Comparison of ENCODE assay signal across 8 cellular contexts in the genomic region with DNA sequence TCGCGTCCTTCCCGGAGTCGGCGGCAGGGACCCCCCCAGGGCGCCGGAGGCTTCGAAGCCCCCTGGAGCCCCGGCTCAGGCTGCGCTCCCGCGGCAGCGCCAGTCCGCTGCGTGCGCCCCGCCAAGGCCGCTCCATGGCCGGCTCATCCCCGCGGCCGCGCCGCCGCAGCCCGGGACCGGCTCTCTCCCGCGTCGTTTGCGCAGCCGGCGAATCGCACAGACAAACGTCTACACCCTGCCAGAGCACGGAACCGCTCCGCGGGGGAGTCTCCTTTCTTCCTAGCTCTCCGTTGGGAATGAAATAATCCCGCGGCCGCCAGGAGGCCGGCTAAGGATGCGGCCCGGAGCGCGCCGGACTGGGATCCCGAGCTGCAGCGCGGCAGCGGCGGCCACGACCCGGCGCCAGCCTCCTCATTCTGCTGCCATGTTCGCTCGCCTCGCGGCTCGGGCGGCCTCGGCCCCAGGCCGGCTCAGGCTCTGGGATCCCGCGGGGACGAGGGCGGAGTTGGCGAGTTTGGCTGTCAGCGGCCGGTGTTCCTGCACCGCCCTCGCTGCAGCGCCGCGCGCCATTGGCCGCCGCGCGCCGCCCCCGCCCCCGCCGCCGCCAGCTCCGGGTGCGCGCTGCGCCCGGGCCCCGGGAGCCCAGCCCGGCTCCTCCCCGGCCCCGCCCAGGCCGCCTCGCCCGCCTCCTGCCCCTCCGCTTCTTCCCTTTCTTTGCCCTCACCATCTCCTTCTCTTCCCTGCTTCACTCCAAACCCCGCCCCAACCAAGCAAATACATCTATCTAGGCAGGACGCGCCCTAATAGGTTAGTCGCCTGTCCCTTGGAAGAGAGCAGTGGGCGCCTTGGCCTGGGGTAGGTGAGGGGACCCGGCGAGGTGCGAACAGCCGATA. TPM values are rescaled to one million over a fixed set of nuclear protein-coding genes. Genes with fewer than 3 reads are reported as not detected.
A peak's percentile ranks its signal among the peaks of the same experiment; 100 is the strongest.
DNase-seq lines count a peak whose midpoint lies in the region; ATAC-seq and TF ChIP-seq lines count a peak whose summit lies in the region.

A gene with protein sequence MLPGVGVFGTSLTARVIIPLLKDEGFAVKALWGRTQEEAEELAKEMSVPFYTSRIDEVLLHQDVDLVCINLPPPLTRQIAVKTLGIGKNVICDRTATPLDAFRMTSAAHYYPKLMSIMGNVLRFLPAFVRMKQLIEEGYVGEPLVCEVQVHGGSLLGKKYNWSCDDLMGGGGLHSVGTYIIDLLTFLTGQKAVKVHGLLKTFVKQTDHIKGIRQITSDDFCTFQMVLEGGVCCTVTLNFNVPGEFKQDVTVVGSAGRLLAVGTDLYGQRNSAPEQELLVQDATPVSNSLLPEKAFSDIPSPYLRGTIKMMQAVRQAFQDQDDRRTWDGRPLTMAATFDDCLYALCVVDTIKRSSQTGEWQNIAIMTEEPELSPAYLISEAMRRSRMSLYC (minus strand): TSS at position 479 of the 893 bp plus-strand sequence. CDS start 710 bp downstream, outside the sequence.

- H3K4me3 Mint-ChIP-seq in activated naive CD4-positive, alpha-beta T cell treated with anti-CD3 and anti-CD28 coated beads, Interleukin-2, amount 50 U/mL, for 24 hours: peak within 1 kb of the TSS; percentile 91

- DNase-seq in GF-D8 (lab: John Stamatoyannopoulos, UW) (peak; percentile 62), HAP-1 (ENCODE audit: low spot score in 2 of 2) (peak; percentile 86 to 90), MM.1S (peak; percentile 83), SK-MEL-5 (ENCODE audit: low read depth, low spot score) (peak; percentile 90), glomerular endothelial cell (ENCODE audit: extremely low read depth, low read depth, low spot score) (no peak), omental fat pad (ENCODE audit: low spot score) (peak; percentile 47), testis (peak; percentile 87)

- peak within 1 kb of the TSS; percentile 50; the same call in 1 of the 2 replicates for H3K9ac ChIP-seq in MM.1S (ENCODE audit: low read length)

- H3K36me3 ChIP-seq in HAP-1 (replicated peaks) (no peaks in the 10 kb centered on the region), MM.1S (replicated peaks; ENCODE audit: insufficient read depth, low read length) (no peaks in the 10 kb centered on the region), testis (ENCODE audit: low read depth, missing control alignments) (no peaks in the 10 kb centered on the region)

- TF ChIP-seq POLR2A in testis (IDR thresholded peaks at IDR 0.05): peak; percentile 25

- H3K4me3 ChIP-seq in HAP-1 (peak within 1 kb of the TSS; percentile 54), MM.1S (ENCODE audit: low read length) (peak within 1 kb of the TSS; percentile 85), testis (peak within 1 kb of the TSS; percentile 59 to 75)

- H3K9me3 Mint-ChIP-seq in activated naive CD4-positive, alpha-beta T cell treated with anti-CD3 and anti-CD28 coated beads, Interleukin-2, amount 50 U/mL, for 24 hours: no peaks in the 10 kb centered on the region

- H3K9me3 ChIP-seq in HAP-1 (no peaks in the 10 kb centered on the region), MM.1S (replicated peaks; ENCODE audit: insufficient read depth, low read length) (no peaks in the 10 kb centered on the region), testis (no peaks in the 10 kb centered on the region)

- intact Hi-C loops in testis (cut with DNase I; ENCODE audit: low total_unique reads): no loop called here

- peaks cover 34% of the 10 kb centered on the region for H3K4me1 Mint-ChIP-seq in activated naive CD4-positive, alpha-beta T cell treated with anti-CD3 and anti-CD28 coated beads, Interleukin-2, amount 50 U/mL, for 24 hours

- ATAC-seq in omental fat pad (ENCODE audit: low FRiP score): peak; percentile 85

- no peaks in the 10 kb centered on the region for H3K36me3 Mint-ChIP-seq in activated naive CD4-positive, alpha-beta T cell treated with anti-CD3 and anti-CD28 coated beads, Interleukin-2, amount 50 U/mL, for 24 hours

- H3K9me2 ChIP-seq in MM.1S (replicated peaks; ENCODE audit: insufficient read depth, low read length): no peaks in the 10 kb centered on the region

- peak within 1 kb of the TSS; percentile 100 for H3K4me2 ChIP-seq in MM.1S (ENCODE audit: low read depth, low read length)

- H4K20me1 ChIP-seq in MM.1S (ENCODE audit: insufficient read depth, low read length): no peaks in the 10 kb centered on the region

- no peaks in the 10 kb centered on the region for H3K79me2 ChIP-seq in MM.1S (ENCODE audit: low read length)

- H3K27ac Mint-ChIP-seq in activated naive CD4-positive, alpha-beta T cell treated with anti-CD3 and anti-CD28 coated beads, Interleukin-2, amount 50 U/mL, for 24 hours: peak within 1 kb of the TSS; percentile 84

- in situ Hi-C loops in HAP-1 (cut with MboI; ENCODE audit: low sequenced_read_pairs) (loop anchor here (10.0 kb wide), 1 partner anchor 153 kb away; no protein-coding TSS in a partner anchor), SK-MEL-5 (cut with HindIII; ENCODE audit: low pct_unique_long_range_greater_than_20kb, low sequenced_read_pairs) (no loop called here)

- peaks cover 2% of the 10 kb centered on the region for H3K27me3 Mint-ChIP-seq in activated naive CD4-positive, alpha-beta T cell treated with anti-CD3 and anti-CD28 coated beads, Interleukin-2, amount 50 U/mL, for 24 hours

- no peaks in the 10 kb centered on the region for H3K27me3 ChIP-seq in HAP-1 (ENCODE audit: low read depth)
- no peaks in the 10 kb centered on the region for H3K27me3 ChIP-seq in MM.1S (replicated peaks; ENCODE audit: insufficient read depth, low read length)
- no peaks in the 10 kb centered on the region for H3K27me3 ChIP-seq in testis

- 0 to 1% methylated on average over 27 to 86 of the region's 109 CpGs for WGBS in testis, 2 donors

- peaks cover 4% of the 10 kb centered on the region for H3F3A ChIP-seq in MM.1S (ENCODE audit: insufficient read depth, low read length)

- H2AFZ ChIP-seq in MM.1S (ENCODE audit: low read length): peak within 1 kb of the TSS; percentile 94

- peaks cover 11% of the 10 kb centered on the region for H3K4me1 ChIP-seq in HAP-1
- H3K4me1 ChIP-seq in MM.1S (ENCODE audit: low read length): peaks cover 9% of the 10 kb centered on the region
- peaks cover 5% of the 10 kb centered on the region for H3K4me1 ChIP-seq in testis

- TF ChIP-seq CTCF in MM.1S (IDR thresholded peaks at IDR 0.05; ENCODE audit: low read length) (no peak), omental fat pad (IDR thresholded peaks at IDR 0.05) (no peak), testis (IDR thresholded peaks at IDR 0.05) (no peak)

- H3K27ac ChIP-seq in MM.1S (ENCODE audit: low read length): peak within 1 kb of the TSS; percentile 33; the same call in 1 of the 2 replicates
- H3K27ac ChIP-seq in testis: peak within 1 kb of the TSS; percentile 32 to 88

RNA-seq across cellular contexts. Expression of the gene that starts here (rescaled TPM):
- total RNA-seq in SK-MEL-5 (2014; rRNA removed; shearing (Covaris generic)): 7.3 and 8.6 TPM in 2 replicates
- 5.8 and 6.4 TPM in 2 replicates for polyA plus RNA-seq in SK-MEL-5 (2015; cell fraction: cytosol; rRNA removed)
- polyA plus RNA-seq in SK-MEL-5 (2015; cell fraction: nucleus; rRNA removed): 7.1 and 7.8 TPM in 2 replicates
- total RNA-seq in glomerular endothelial cell (18.2 and 34.3 TPM in 2 replicates), omental fat pad (10 to 100 TPM; 12.2 to 78.2 (median 45.7) TPM), testis (1 to 10 TPM; 5.0 to 5.4 TPM)
- 2.5 TPM for polyA plus RNA-seq in testis (ENCODE audit: insufficient read depth, low read depth, low replicate concordance)
